20 cellular contexts compared by ENCODE assay signal in the genomic region with DNA sequence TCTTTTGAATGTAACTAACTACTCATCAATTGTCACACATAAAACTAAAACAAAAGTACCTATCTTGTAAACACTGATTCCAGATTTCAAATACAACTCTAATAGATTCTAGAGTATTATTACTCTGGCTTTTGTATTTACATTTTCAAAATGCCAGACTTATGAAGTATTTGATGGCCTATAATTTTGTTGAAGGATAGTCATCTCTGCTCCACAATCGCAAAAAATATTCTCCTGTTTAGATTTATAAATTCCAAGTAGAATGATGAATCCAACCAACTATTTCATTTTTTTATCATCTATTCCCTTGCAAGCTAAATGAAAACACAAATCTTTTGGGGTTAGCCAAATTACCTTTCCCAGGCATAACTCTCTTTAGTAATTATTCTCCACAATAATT.
DNase-seq lines count a peak whose midpoint lies in the region; ATAC-seq and TF ChIP-seq lines count a peak whose summit lies in the region.
"Had no signal": no experiment of that assay in that cellular context is flagged by ENCODE, and none has a peak within 500 bp of the region (broad histone marks: within the 10 kb centered on the region; RNA-seq: fewer than 3 reads in every experiment).

No MANE protein-coding gene starts in this region.

- no peak overlapping the region for H3K4ac ChIP-seq in IMR-90 (ENCODE audit: low read depth, low read length)
- no peak overlapping the region for H3K4ac ChIP-seq in neuronal stem cell (ENCODE audit: low read length)

- peaks cover 8% of the 10 kb centered on the region for H3K9me1 ChIP-seq in IMR-90 (ENCODE audit: insufficient read depth, low read length)

- no peak overlapping the region for H2BK12ac ChIP-seq in neuronal stem cell (ENCODE audit: low read length)

- POLR2A ChIA-PET in IMR-90 (lab: Charles Lee; ENCODE audit: unreplicated experiment) = no interaction called here

- in situ Hi-C loops in IMR-90 (cut with MboI; ENCODE audit: low sequenced_read_pairs) = no loop called here

- peaks cover 50% of the 10 kb centered on the region for H3K4me1 Mint-ChIP-seq in activated naive CD4-positive, alpha-beta T cell treated with anti-CD3 and anti-CD28 coated beads, Interleukin-2, amount 50 U/mL, for 24 hours
- peaks cover 33% of the 10 kb centered on the region for H3K4me1 Mint-ChIP-seq in activated naive CD4-positive, alpha-beta T cell treated with anti-CD3 and anti-CD28 coated beads for 36 hours (ENCODE audit: low read depth)
- peaks cover 42% of the 10 kb centered on the region for H3K4me1 Mint-ChIP-seq in endothelial cell (ENCODE audit: unreplicated experiment)
- H3K4me1 Mint-ChIP-seq: GM23338 had no signal

- H3K36me3 ChIP-seq in IMR-90 (ENCODE audit: control insufficient read depth, insufficient read depth, low read length) (0 out of 2 replicates have a peak, but pooled peaks cover 2% of the 10 kb centered on the region), neuronal stem cell (replicated peaks in 1 of 2; ENCODE audit: control insufficient read depth in 2 of 2, insufficient read depth in 2 of 2, low read length in 2 of 2) (peaks cover 4 to 19% of the 10 kb centered on the region in 2 donors)

- TF ChIP-seq CTCF in IMR-90 (conservative IDR thresholded peaks at IDR 0.05; ENCODE audit: low read depth, low read length) = no peak
- no peak for TF ChIP-seq CTCF in endothelial cell (IDR thresholded peaks at IDR 0.05; ENCODE audit: unreplicated experiment)

- H3K27ac ChIP-seq in IMR-90 (ENCODE audit: insufficient read depth, low read length) = no peak overlapping the region
- H3K27ac ChIP-seq in neuronal stem cell (replicated peaks; ENCODE audit: low read length) = no peak overlapping the region
- H3K27ac ChIP-seq: 22Rv1, BLaER1, C4-2B had no signal

- H2AFZ ChIP-seq in IMR-90 (replicated peaks; ENCODE audit: low read length, poor library complexity) (no peak overlapping the region), neuronal stem cell (ENCODE audit: low read length) (no peak overlapping the region)
- H2AFZ ChIP-seq: GM23338 had no signal

- H3K27me3 ChIP-seq in IMR-90 (ENCODE audit: control insufficient read depth, insufficient read depth, low read length) (no peaks in the 10 kb centered on the region), neuronal stem cell (ENCODE audit: control insufficient read depth in 3 of 3, insufficient read depth in 3 of 3, low read depth in 1 of 3, low read length in 3 of 3) (no peaks in the 10 kb centered on the region)
- H3K27me3 ChIP-seq: BLaER1 had no signal

- no TSS peak for BruUV-seq in IMR-90 (replicated peaks; lab: Mats Ljungman, UMichigan)

- no peak for DNase-seq in activated naive CD4-positive, alpha-beta T cell treated with anti-CD3 and anti-CD28 coated beads for 36 hours
- DNase-seq in IMR-90 = peak; percentile 74
- DNase-seq in endothelial cell (ENCODE audit: low spot score) = no peak
- peak; percentile 54 for DNase-seq in iris pigment epithelial cell (ENCODE audit: low read depth)
- no peak for DNase-seq in NCI-H1048 (lab: John Stamatoyannopoulos, UW)
- DNase-seq in neuronal stem cell (ENCODE audit: low spot score) = no peak
- DNase-seq: Caco-2; CD4-positive, CD25-positive, alpha-beta regulatory T cell; CD8-positive, alpha-beta T cell; DMS153; DND-41; H9; HFFc6 had no signal

- H3K27me3 Mint-ChIP-seq in activated naive CD4-positive, alpha-beta T cell treated with anti-CD3 and anti-CD28 coated beads, Interleukin-2, amount 50 U/mL, for 24 hours = no peaks in the 10 kb centered on the region
- no peaks in the 10 kb centered on the region for H3K27me3 Mint-ChIP-seq in activated naive CD4-positive, alpha-beta T cell treated with anti-CD3 and anti-CD28 coated beads for 36 hours (ENCODE audit: low read depth)
- H3K27me3 Mint-ChIP-seq in endothelial cell (ENCODE audit: unreplicated experiment) = peaks cover 7% of the 10 kb centered on the region
- H3K27me3 Mint-ChIP-seq: B cell; CD4-positive, CD25-positive, alpha-beta regulatory T cell had no signal

- H2AK5ac ChIP-seq in IMR-90 (ENCODE audit: low read depth, low read length) = no peak overlapping the region
- H2AK5ac ChIP-seq in neuronal stem cell (ENCODE audit: low read depth, low read length) = no peak overlapping the region

- no peak overlapping the region for H3K4me3 ChIP-seq in IMR-90 (ENCODE audit: insufficient read depth, low read depth, low read length)
- no peak overlapping the region for H3K4me3 ChIP-seq in neuronal stem cell (ENCODE audit: low read length in 2 of 2)
- H3K4me3 ChIP-seq: BLaER1, GM23338 had no signal

- H3K27ac Mint-ChIP-seq in activated naive CD4-positive, alpha-beta T cell treated with anti-CD3 and anti-CD28 coated beads, Interleukin-2, amount 50 U/mL, for 24 hours = peak overlapping the region; percentile 14
- H3K27ac Mint-ChIP-seq in activated naive CD4-positive, alpha-beta T cell treated with anti-CD3 and anti-CD28 coated beads for 36 hours = no peak overlapping the region
- peak overlapping the region; percentile 96 for H3K27ac Mint-ChIP-seq in endothelial cell (ENCODE audit: unreplicated experiment)
- H3K27ac Mint-ChIP-seq: B cell; CD8-positive, alpha-beta T cell; GM23338; H9; HFFc6 had no signal

- H3K23ac ChIP-seq in IMR-90 (ENCODE audit: low read depth, low read length) (no peak overlapping the region), neuronal stem cell (ENCODE audit: low read depth, low read length, poor library complexity) (no peak overlapping the region)

- H2AK9ac ChIP-seq in IMR-90 (replicated peaks; ENCODE audit: low read depth, low read length, poor library complexity) = no peak overlapping the region

- TF ChIP-seq POLR2A in IMR-90 (IDR thresholded peaks at IDR 0.05; ENCODE audit: low read depth, low read length) = no peak

- no peak overlapping the region for H3K14ac ChIP-seq in IMR-90 (replicated peaks; ENCODE audit: low read depth, low read length)
- no peak overlapping the region for H3K14ac ChIP-seq in neuronal stem cell (ENCODE audit: low read length)

- intact Hi-C loops in activated naive CD4-positive, alpha-beta T cell treated with anti-CD3 and anti-CD28 coated beads for 36 hours (cut with micrococcal nuclease) = no loop called here
- intact Hi-C loops in IMR-90 (cut with micrococcal nuclease) = no loop called here

- peaks cover 15% of the 10 kb centered on the region for H4K20me1 ChIP-seq in IMR-90 (ENCODE audit: insufficient read depth, low read length)

- no peak overlapping the region for H4K5ac ChIP-seq in IMR-90 (ENCODE audit: low read depth, low read length)

- no peak overlapping the region for H4K8ac ChIP-seq in IMR-90 (ENCODE audit: low read depth in 2 of 2, low read length in 2 of 2)
- H4K8ac ChIP-seq in neuronal stem cell (ENCODE audit: low read depth, low read length) = no peak overlapping the region

- no peak overlapping the region for H2BK5ac ChIP-seq in IMR-90 (ENCODE audit: low read depth, low read length, poor library complexity, severe bottlenecking)
- no peak overlapping the region for H2BK5ac ChIP-seq in neuronal stem cell (ENCODE audit: low read length)

- no CpG with 5 or more reads among the region's 1 CpG for WGBS in IMR-90 (ENCODE audit: extremely low coverage in 2 of 2, insufficient read length in 1 of 2), 2 experiments
- no CpG with 5 or more reads among the region's 1 CpG for WGBS in neuronal stem cell (ENCODE audit: extremely low coverage in 2 of 2, insufficient read length in 2 of 2, insufficient replicate concordance in 1 of 2), 2 donors

- dilution Hi-C loops in IMR-90 (cut with HindIII; ENCODE audit: low sequenced_read_pairs, unreplicated experiment) = no loop called here

- H3K18ac ChIP-seq in IMR-90 (ENCODE audit: low read depth, low read length) = no peak overlapping the region
- H3K18ac ChIP-seq in neuronal stem cell (ENCODE audit: low read length) = no peak overlapping the region

- no peak for TF ChIP-seq RAD21 in IMR-90 (IDR thresholded peaks at IDR 0.05; ENCODE audit: low read length)

- no peak overlapping the region for H3K56ac ChIP-seq in IMR-90 (ENCODE audit: extremely low read depth, insufficient read depth, low read length)

- H3K4me2 ChIP-seq in IMR-90 (ENCODE audit: low read depth, low read length) (no peak overlapping the region), neuronal stem cell (ENCODE audit: insufficient read depth, low read length, poor library complexity, severe bottlenecking) (no peak overlapping the region)
- H3K4me2 ChIP-seq: BLaER1, GM23338 had no signal

- H2BK15ac ChIP-seq in IMR-90 (ENCODE audit: low read depth, low read length) (no peak overlapping the region), neuronal stem cell (ENCODE audit: low read length) (no peak overlapping the region)

- H4K91ac ChIP-seq in IMR-90 (ENCODE audit: insufficient read depth, low read depth, low read length) = no peak overlapping the region
- H4K91ac ChIP-seq in neuronal stem cell (ENCODE audit: low read depth, low read length, poor library complexity) = no peak overlapping the region

- H2BK120ac ChIP-seq in IMR-90 (ENCODE audit: low read depth, low read length) (no peak overlapping the region), neuronal stem cell (ENCODE audit: low read depth, low read length) (no peak overlapping the region)

- CTCF ChIA-PET in activated naive CD4-positive, alpha-beta T cell treated with anti-CD3 and anti-CD28 coated beads for 36 hours (lab: Charles Lee) = no interaction called here
- CTCF ChIA-PET in IMR-90 (lab: Yijun Ruan, JAX) = no interaction called here

- ATAC-seq in IMR-90 (ENCODE audit: low read depth) = peak; percentile 88
- ATAC-seq in HG03025 (IDR thresholded peaks at IDR 0.05; ENCODE audit: low FRiP score, unreplicated experiment) = no peak
- ATAC-seq: CD8-positive, alpha-beta T cell; GM23338 had no signal

- H3K4me3 Mint-ChIP-seq in activated naive CD4-positive, alpha-beta T cell treated with anti-CD3 and anti-CD28 coated beads, Interleukin-2, amount 50 U/mL, for 24 hours = no peak overlapping the region
- no peak overlapping the region for H3K4me3 Mint-ChIP-seq in activated naive CD4-positive, alpha-beta T cell treated with anti-CD3 and anti-CD28 coated beads for 36 hours
- no peak overlapping the region for H3K4me3 Mint-ChIP-seq in endothelial cell (ENCODE audit: unreplicated experiment)
- H3K4me3 Mint-ChIP-seq: B cell; CD4-positive, CD25-positive, alpha-beta regulatory T cell; CD8-positive, alpha-beta T cell; GM23338; H9; HFFc6 had no signal

- H3K9me3 ChIP-seq in IMR-90 (ENCODE audit: control insufficient read depth, insufficient read depth, low read length) = peaks cover 14% of the 10 kb centered on the region
- H3K9me3 ChIP-seq in neuronal stem cell (replicated peaks in 1 of 2; ENCODE audit: control insufficient read depth in 2 of 2, insufficient read depth in 1 of 2, low read depth in 1 of 2, low read length in 2 of 2) = peaks cover 5 to 40% of the 10 kb centered on the region in 2 donors

- H3K79me1 ChIP-seq in IMR-90 (ENCODE audit: low read depth in 1 of 2, low read length in 2 of 2) = peaks cover 35 to 41% of the 10 kb centered on the region in 2 experiments
- peaks cover 11% of the 10 kb centered on the region for H3K79me1 ChIP-seq in neuronal stem cell (ENCODE audit: low read depth, low read length)

- H3K4me1 ChIP-seq in IMR-90 (ENCODE audit: control insufficient read depth, insufficient read depth, low read length) = peaks cover 8% of the 10 kb centered on the region
- no peaks in the 10 kb centered on the region for H3K4me1 ChIP-seq in neuronal stem cell (ENCODE audit: control insufficient read depth in 2 of 2, insufficient read depth in 1 of 2, low read depth in 1 of 2, low read length in 2 of 2)
- H3K4me1 ChIP-seq: Caco-2 had no signal

- H3K9me3 Mint-ChIP-seq in activated naive CD4-positive, alpha-beta T cell treated with anti-CD3 and anti-CD28 coated beads, Interleukin-2, amount 50 U/mL, for 24 hours = peaks cover 25% of the 10 kb centered on the region
- H3K9me3 Mint-ChIP-seq in activated naive CD4-positive, alpha-beta T cell treated with anti-CD3 and anti-CD28 coated beads for 36 hours = peaks cover 14% of the 10 kb centered on the region
- H3K9me3 Mint-ChIP-seq in endothelial cell (ENCODE audit: unreplicated experiment) = peaks cover 8% of the 10 kb centered on the region

- H3K36me3 Mint-ChIP-seq in activated naive CD4-positive, alpha-beta T cell treated with anti-CD3 and anti-CD28 coated beads, Interleukin-2, amount 50 U/mL, for 24 hours = peaks cover 48% of the 10 kb centered on the region
- H3K36me3 Mint-ChIP-seq in activated naive CD4-positive, alpha-beta T cell treated with anti-CD3 and anti-CD28 coated beads for 36 hours (ENCODE audit: low read depth) = peaks cover 63% of the 10 kb centered on the region
- peaks cover 50% of the 10 kb centered on the region for H3K36me3 Mint-ChIP-seq in endothelial cell (ENCODE audit: low read depth, unreplicated experiment)

- no peak overlapping the region for H2BK20ac ChIP-seq in IMR-90 (ENCODE audit: low read depth, low read length)

- H3K9ac ChIP-seq in IMR-90 (ENCODE audit: low read depth, low read length) = no peak overlapping the region
- no peak overlapping the region for H3K9ac ChIP-seq in neuronal stem cell (ENCODE audit: low read depth, low read length, poor library complexity)
- H3K9ac ChIP-seq: BLaER1 had no signal

Comparison
In these comparisons a context has a peak if more than half of its experiments do, and no peak if none do; other contexts are left out.
1. DNase-seq: peak in IMR-90 (single experiment) and iris pigment epithelial cell (single experiment); none in activated naive CD4-positive, alpha-beta T cell treated with anti-CD3 and anti-CD28 coated beads for 36 hours (single experiment), endothelial cell (single experiment), NCI-H1048 (single experiment) and neuronal stem cell (single experiment).